ENCODE assay signal across 14 cellular contexts in genomic region chr19:19465436-19466070, GRCh38. TPM values are rescaled to one million over a fixed set of nuclear protein-coding genes. Genes with fewer than 3 reads are reported as not detected.
DNase-seq lines count a peak whose midpoint lies in the region; ATAC-seq and TF ChIP-seq lines count a peak whose summit lies in the region.
"Had no signal": no experiment of that assay in that cellular context is flagged by ENCODE, and none has a peak within 500 bp of the region (broad histone marks: within the 10 kb centered on the region; RNA-seq: fewer than 3 reads in every experiment).

No MANE protein-coding gene starts in this region.

- DNase-seq in CD4-positive, CD25-positive, alpha-beta regulatory T cell = no peak
- DNase-seq in T-helper 17 cell = no peak
- no peak for DNase-seq in endothelial cell (ENCODE audit: low spot score)
- DNase-seq in neuronal stem cell (ENCODE audit: low spot score) = no peak
- no peak for DNase-seq in T-helper 2 cell
- DNase-seq in A172 (ENCODE audit: low spot score) = no peak
- DNase-seq in activated CD4-positive, alpha-beta T cell treated with anti-CD3 and anti-CD28 coated beads, Interleukin-2, amount 50 U/mL, for 4 hours = no peak
- no peak for DNase-seq in activated CD8-positive, alpha-beta memory T cell treated with anti-CD3 and anti-CD28 coated beads, Interleukin-2, amount 50 U/mL, for 48 hours
- DNase-seq: activated naive CD4-positive, alpha-beta T cell; GF-D8; hippocampal formation; NCI-H446; SHP77 had no signal

- H2AK5ac ChIP-seq in neuronal stem cell (ENCODE audit: low read depth, low read length) = no peak overlapping the region

- no peak overlapping the region for H4K8ac ChIP-seq in neuronal stem cell (ENCODE audit: low read depth, low read length)

- no peak overlapping the region for H3K14ac ChIP-seq in neuronal stem cell (ENCODE audit: low read length)

- H3K79me1 ChIP-seq in neuronal stem cell (ENCODE audit: low read depth, low read length) = peaks cover 27% of the 10 kb centered on the region

- H2BK15ac ChIP-seq in neuronal stem cell (ENCODE audit: low read length) = no peak overlapping the region

- H2AFZ ChIP-seq in neuronal stem cell (ENCODE audit: low read length) = no peak overlapping the region

- peaks cover 17 to 64% (median 37%) of the 10 kb centered on the region in 4 donors for H3K4me1 Mint-ChIP-seq in CD4-positive, CD25-positive, alpha-beta regulatory T cell
- H3K4me1 Mint-ChIP-seq in T-helper 17 cell = peaks cover 46% of the 10 kb centered on the region
- H3K4me1 Mint-ChIP-seq in endothelial cell (ENCODE audit: unreplicated experiment) = peaks cover 47% of the 10 kb centered on the region

- peak overlapping the region in 2 of 3 donors; percentile 23 to 85 for H3K27ac Mint-ChIP-seq in CD4-positive, CD25-positive, alpha-beta regulatory T cell
- H3K27ac Mint-ChIP-seq in T-helper 17 cell = peak overlapping the region; percentile 99
- peak overlapping the region; percentile 85 for H3K27ac Mint-ChIP-seq in endothelial cell (ENCODE audit: unreplicated experiment)

- H3K9me3 ChIP-seq in CD4-positive, CD25-positive, alpha-beta regulatory T cell (ENCODE audit: control insufficient read depth in 2 of 2, low read length in 2 of 2) = peaks cover 16 to 18% of the 10 kb centered on the region in 2 experiments
- peaks cover 7% of the 10 kb centered on the region for H3K9me3 ChIP-seq in T-helper 17 cell (ENCODE audit: control insufficient read depth, low read length, poor library complexity, severe bottlenecking)
- peaks cover 19 to 50% of the 10 kb centered on the region in 2 donors for H3K9me3 ChIP-seq in neuronal stem cell (replicated peaks in 1 of 2; ENCODE audit: control insufficient read depth in 2 of 2, insufficient read depth in 1 of 2, low read depth in 1 of 2, low read length in 2 of 2)

- no peak overlapping the region for H3K4me2 ChIP-seq in neuronal stem cell (ENCODE audit: insufficient read depth, low read length, poor library complexity, severe bottlenecking)

- H3K9me3 Mint-ChIP-seq in CD4-positive, CD25-positive, alpha-beta regulatory T cell = peaks cover 0 to 20% (median 6%) of the 10 kb centered on the region in 7 donors
- peaks cover 12% of the 10 kb centered on the region for H3K9me3 Mint-ChIP-seq in endothelial cell (ENCODE audit: unreplicated experiment)

- TF ChIP-seq CTCF in endothelial cell (IDR thresholded peaks at IDR 0.05; ENCODE audit: unreplicated experiment) = no peak

- peak overlapping the region in 1 of 4 donors; percentile 79 for H3K4me3 Mint-ChIP-seq in CD4-positive, CD25-positive, alpha-beta regulatory T cell
- H3K4me3 Mint-ChIP-seq in T-helper 17 cell (no peak overlapping the region), endothelial cell (ENCODE audit: unreplicated experiment) (peak overlapping the region; percentile 83)

- peaks cover 38% of the 10 kb centered on the region for H3K36me3 ChIP-seq in CD4-positive, CD25-positive, alpha-beta regulatory T cell (ENCODE audit: control insufficient read depth, insufficient read depth, low read length)
- H3K36me3 ChIP-seq in neuronal stem cell (replicated peaks in 1 of 2; ENCODE audit: control insufficient read depth in 2 of 2, insufficient read depth in 2 of 2, low read length in 2 of 2) = peaks cover 23 to 58% of the 10 kb centered on the region in 2 donors
- H3K36me3 ChIP-seq: breast epithelium had no signal

- peaks cover 31% of the 10 kb centered on the region for H3K4me1 ChIP-seq in CD4-positive, CD25-positive, alpha-beta regulatory T cell (ENCODE audit: control insufficient read depth, insufficient read depth, low read length, poor library complexity, severe bottlenecking)
- H3K4me1 ChIP-seq in neuronal stem cell (ENCODE audit: control insufficient read depth in 2 of 2, insufficient read depth in 1 of 2, low read depth in 1 of 2, low read length in 2 of 2) = peaks cover 42 to 44% of the 10 kb centered on the region in 2 donors

- no peak overlapping the region for H3K27ac ChIP-seq in CD4-positive, CD25-positive, alpha-beta regulatory T cell (ENCODE audit: insufficient read depth, low read length, poor library complexity, severe bottlenecking)
- H3K27ac ChIP-seq in neuronal stem cell (replicated peaks; ENCODE audit: low read length) = no peak overlapping the region

- WGBS in neuronal stem cell (ENCODE audit: extremely low coverage in 2 of 2, insufficient read length in 2 of 2, insufficient replicate concordance in 1 of 2), 2 donors = no CpG with 5 or more reads among the region's 12 CpGs

- H2BK120ac ChIP-seq in neuronal stem cell (ENCODE audit: low read depth, low read length) = peak overlapping the region; percentile 19

- H3K27me3 ChIP-seq in CD4-positive, CD25-positive, alpha-beta regulatory T cell (ENCODE audit: control insufficient read depth, insufficient read depth, low read length) = no peaks in the 10 kb centered on the region
- no peaks in the 10 kb centered on the region for H3K27me3 ChIP-seq in neuronal stem cell (ENCODE audit: control insufficient read depth in 3 of 3, insufficient read depth in 3 of 3, low read depth in 1 of 3, low read length in 3 of 3)
- H3K27me3 ChIP-seq: breast epithelium had no signal

- no peak overlapping the region for H3K4ac ChIP-seq in neuronal stem cell (ENCODE audit: low read length)

- H3K27me3 Mint-ChIP-seq in CD4-positive, CD25-positive, alpha-beta regulatory T cell = no peaks in the 10 kb centered on the region
- H3K27me3 Mint-ChIP-seq in T-helper 17 cell = no peaks in the 10 kb centered on the region
- peaks cover 25% of the 10 kb centered on the region for H3K27me3 Mint-ChIP-seq in endothelial cell (ENCODE audit: unreplicated experiment)

- H3K9ac ChIP-seq in neuronal stem cell (ENCODE audit: low read depth, low read length, poor library complexity) = no peak overlapping the region

- H3K23ac ChIP-seq in neuronal stem cell (ENCODE audit: low read depth, low read length, poor library complexity) = peak overlapping the region; percentile 45

- H3K4me3 ChIP-seq in CD4-positive, CD25-positive, alpha-beta regulatory T cell (ENCODE audit: low read depth, low read length) = no peak overlapping the region
- H3K4me3 ChIP-seq in neuronal stem cell (ENCODE audit: low read length in 2 of 2) = peak overlapping the region in 1 of 2 donors; percentile 24
- H3K4me3 ChIP-seq: breast epithelium had no signal

- H4K91ac ChIP-seq in neuronal stem cell (ENCODE audit: low read depth, low read length, poor library complexity) = no peak overlapping the region

- H3K18ac ChIP-seq in neuronal stem cell (ENCODE audit: low read length) = no peak overlapping the region

- peaks cover 39% of the 10 kb centered on the region for H3K36me3 Mint-ChIP-seq in CD4-positive, CD25-positive, alpha-beta regulatory T cell
- H3K36me3 Mint-ChIP-seq in T-helper 17 cell (ENCODE audit: low read depth) (peaks cover 17% of the 10 kb centered on the region), endothelial cell (ENCODE audit: low read depth, unreplicated experiment) (peaks cover 40% of the 10 kb centered on the region)

- H2BK12ac ChIP-seq in neuronal stem cell (ENCODE audit: low read length) = no peak overlapping the region

- ATAC-seq in CD4-positive, CD25-positive, alpha-beta regulatory T cell (ENCODE audit: low read depth in 2 of 2) = no peak
- no peak for ATAC-seq in T-helper 17 cell

- no peak overlapping the region for H2BK5ac ChIP-seq in neuronal stem cell (ENCODE audit: low read length)

RNA-seq across cellular contexts. Expression of gene TSSK6, which starts 49.8 kb away (rescaled TPM):
- total RNA-seq in CD4-positive, CD25-positive, alpha-beta regulatory T cell = 6.2 TPM
- polyA plus RNA-seq in CD4-positive, CD25-positive, alpha-beta regulatory T cell = 1 to 10 TPM; 1.6 to 3.0 (median 1.8) TPM
- total RNA-seq in T-helper 17 cell = 1 to 10 TPM; 3.8 to 3.9 TPM
- total RNA-seq in endothelial cell (ENCODE audit: unreplicated experiment) = 2.7 TPM
- polyA plus RNA-seq in neuronal stem cell (2013, experiment 1 of 2) = 2.3 TPM
- polyA plus RNA-seq in neuronal stem cell (2013, experiment 2 of 2) = 2.2 TPM
- total RNA-seq in A172 (2014; rRNA removed; shearing (Covaris generic)) = 0.26 and 0.88 TPM in 2 replicates

RNA-seq across cellular contexts. Expression of gene NDUFA13, which starts 50.5 kb away (rescaled TPM):
- 196 TPM for total RNA-seq in CD4-positive, CD25-positive, alpha-beta regulatory T cell
- polyA plus RNA-seq in CD4-positive, CD25-positive, alpha-beta regulatory T cell = 100 to 1,000 TPM; 358 to 453 (median 400) TPM
- total RNA-seq in T-helper 17 cell = 100 to 1,000 TPM; 175 to 195 TPM
- 278 TPM for total RNA-seq in endothelial cell (ENCODE audit: unreplicated experiment)
- 218 TPM for polyA plus RNA-seq in neuronal stem cell (2013, experiment 1 of 2)
- polyA plus RNA-seq in neuronal stem cell (2013, experiment 2 of 2) = 213 TPM
- 43.2 and 101 TPM in 2 replicates for total RNA-seq in A172 (2014; rRNA removed; shearing (Covaris generic))
